Comparison of ENCODE assay signal across 8 cellular contexts in the genomic region with DNA sequence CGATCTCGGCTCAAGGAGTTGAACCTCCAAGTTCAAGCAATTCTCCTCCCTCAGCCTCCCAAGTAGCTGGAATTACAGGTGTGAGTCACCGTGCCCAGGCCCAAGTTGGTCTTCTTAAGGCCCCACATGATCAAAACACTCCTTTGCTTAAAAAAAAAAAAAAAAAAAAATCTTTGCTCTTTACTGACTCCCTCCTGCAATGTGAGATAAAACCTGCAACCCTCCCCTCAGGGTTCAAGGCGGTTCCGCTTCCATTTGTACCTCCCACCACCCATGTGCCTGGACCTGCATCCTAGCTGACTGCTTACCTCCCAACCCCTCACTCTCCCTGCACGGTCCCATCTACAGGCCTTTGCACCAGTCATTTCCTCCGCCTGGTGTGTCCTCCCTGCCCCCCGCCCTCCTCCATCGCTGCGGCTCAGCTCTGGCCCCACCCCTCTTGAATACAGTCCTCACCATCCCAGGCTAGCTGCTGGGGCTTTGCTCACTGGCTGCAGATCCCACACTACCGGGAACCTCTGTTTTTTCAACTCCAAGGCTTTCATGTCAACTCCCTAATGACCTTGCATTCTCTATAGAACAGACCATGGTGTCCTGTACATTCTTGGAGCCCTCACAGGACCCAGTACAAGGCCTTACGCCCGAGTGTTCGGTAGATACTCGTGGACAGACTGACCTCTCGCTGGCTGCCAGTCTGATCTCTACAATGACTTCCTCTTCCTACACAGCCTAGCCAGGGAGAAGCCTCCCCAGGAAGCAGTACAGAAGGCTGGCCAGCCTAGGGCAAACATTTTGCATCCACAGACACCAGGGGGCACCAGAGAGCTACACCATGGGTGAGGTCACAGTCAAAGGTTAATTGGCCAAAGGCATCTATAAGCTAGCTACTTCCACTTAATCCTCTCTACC. TPM values are rescaled to one million over a fixed set of nuclear protein-coding genes. Genes with fewer than 3 reads are reported as not detected.
A peak's percentile ranks its signal among the peaks of the same experiment; 100 is the strongest.
DNase-seq lines count a peak whose midpoint lies in the region; ATAC-seq and TF ChIP-seq lines count a peak whose summit lies in the region.

No MANE protein-coding gene starts in this region.

- peak; percentile 92 for TF ChIP-seq CTCF in lung (IDR thresholded peaks at IDR 0.05; ENCODE audit: control extremely low read depth, extremely low read depth)

- peak overlapping the region; percentile 24 to 33 for H3K9ac ChIP-seq in duodenal mucosa (ENCODE audit: low read depth in 1 of 2, low read length in 2 of 2)

- H3K36me3 ChIP-seq in duodenal mucosa (ENCODE audit: control insufficient read depth in 1 of 2, insufficient read depth in 2 of 2, low read length in 2 of 2) (peaks cover 31 to 70% of the 10 kb centered on the region in 2 donors), lung (ENCODE audit: control insufficient read depth in 2 of 2, insufficient read depth in 2 of 2, low read length in 2 of 2) (peaks cover 5 to 51% of the 10 kb centered on the region in 2 donors)

- H3K27me3 ChIP-seq in duodenal mucosa (ENCODE audit: control insufficient read depth in 1 of 2, insufficient read depth in 2 of 2, low read length in 2 of 2) (no peaks in the 10 kb centered on the region), lung (ENCODE audit: control insufficient read depth, insufficient read depth) (no peaks in the 10 kb centered on the region)

- H3K4me1 ChIP-seq in duodenal mucosa (ENCODE audit: control insufficient read depth in 1 of 2, insufficient read depth in 2 of 2, low read length in 2 of 2) (peaks cover 36 to 58% of the 10 kb centered on the region in 2 donors), lung (ENCODE audit: control insufficient read depth in 2 of 2, insufficient read depth in 2 of 2, low read length in 2 of 2) (peaks cover 5 to 6% of the 10 kb centered on the region in 2 donors)

- peak overlapping the region in 1 of 2 donors; percentile 1 for H3K4me3 ChIP-seq in duodenal mucosa (ENCODE audit: low read depth in 1 of 2, low read length in 2 of 2)
- H3K4me3 ChIP-seq in lung: no peak overlapping the region

- DNase-seq in DMS153 (lab: John Stamatoyannopoulos, UW) (peak; percentile 57), NCI-H82 (lab: John Stamatoyannopoulos, UW) (peak; percentile 94), lung (ENCODE audit: low spot score) (peak; percentile 92)
- peak; percentile 94 to 95 for DNase-seq in activated CD4-positive, alpha-beta T cell treated with anti-CD3 and anti-CD28 coated beads, Interleukin-2, amount 50 U/mL, for 48 hours
- peak; percentile 65 to 84 (median 83) for DNase-seq in stimulated activated CD4-positive, alpha-beta T cell treated with anti-CD3 and anti-CD28 coated beads, TNF-alpha, amount 100 ng/mL, for 4 hours (ENCODE audit: low read depth in 3 of 3)

- H3K9me3 ChIP-seq in duodenal mucosa (ENCODE audit: control insufficient read depth in 1 of 2, low read length in 2 of 2): no peaks in the 10 kb centered on the region
- no peaks in the 10 kb centered on the region for H3K9me3 ChIP-seq in lung (ENCODE audit: control insufficient read depth in 2 of 2, insufficient read depth in 1 of 2, low read length in 1 of 2)

- ATAC-seq in HG02759 (IDR thresholded peaks at IDR 0.05; ENCODE audit: unreplicated experiment) (peak; percentile 73), lung (ENCODE audit: insufficient read depth, low FRiP score) (peak; percentile 84), HG03025 (IDR thresholded peaks at IDR 0.05; ENCODE audit: low FRiP score, unreplicated experiment) (no peak)

- H3K27ac ChIP-seq in duodenal mucosa (ENCODE audit: low read depth, low read length): no peak overlapping the region
- peak overlapping the region in 1 of 2 donors; percentile 74 for H3K27ac ChIP-seq in lung (ENCODE audit: low read depth in 1 of 2, low read length in 1 of 2)

- 48 to 55% methylated on average over 16 of the region's 16 CpGs for WGBS in lung, 2 donors

RNA-seq across cellular contexts. Expression of gene PNMA1, which starts 14.2 kb away (rescaled TPM):
- total RNA-seq in lung: 10 to 100 TPM; 31.9 to 34.1 TPM
- 10 to 100 TPM; 11.0 to 19.6 TPM for polyA plus RNA-seq in lung
